Comparison of ENCODE assay signal across 1 cellular context in genomic region chr1:31932491-31933316, GRCh38.
TF ChIP-seq lines count a peak whose summit lies in the region.

No MANE protein-coding gene starts in this region.

TF ChIP-seq in IMR-90, 13 proteins besides CTCF, POLR2A, EP300 and RAD21 (continued from another document):
- TF ChIP-seq ELK1 (IDR thresholded peaks at IDR 0.05; ENCODE audit: borderline replicate concordance, low read depth, low read length) (no peak), CEBPB (IDR thresholded peaks at IDR 0.05; ENCODE audit: low read depth, low read length) (no peak), RCOR1 (IDR thresholded peaks at IDR 0.05; ENCODE audit: insufficient replicate concordance, low read length) (no peak)
